In the genomic region with DNA sequence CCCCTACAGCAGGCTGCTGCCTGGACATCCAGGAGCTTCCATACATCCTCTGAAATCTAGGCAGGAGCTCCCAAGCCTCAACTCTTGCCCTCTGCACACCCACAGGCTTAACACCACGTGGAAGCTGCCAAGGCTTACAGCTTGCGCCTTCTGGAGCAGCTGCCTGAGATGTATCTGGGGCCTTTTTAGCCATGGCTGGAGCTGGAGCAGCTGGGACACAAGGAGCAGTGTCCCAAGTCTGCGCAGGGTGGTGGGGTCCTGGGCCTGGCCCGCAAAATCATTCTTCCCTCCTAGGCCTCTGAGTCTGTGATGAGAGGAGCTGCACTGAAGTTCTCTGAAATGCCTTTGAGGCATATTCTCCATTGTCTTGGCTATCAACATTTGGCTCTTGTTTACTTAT, we compare ENCODE assay signal across 34 cellular contexts.
A peak's percentile ranks its signal among the peaks of the same experiment; 100 is the strongest.
DNase-seq lines count a peak whose midpoint lies in the region; ATAC-seq, FAIRE-seq and TF ChIP-seq lines count a peak whose summit lies in the region.
"Had no signal": no experiment of that assay in that cellular context is flagged by ENCODE, and none has a peak within 500 bp of the region (broad histone marks: within the 10 kb centered on the region; RNA-seq: fewer than 3 reads in every experiment).

No MANE protein-coding gene starts in this region.

- no peak overlapping the region for H3K4me3 Mint-ChIP-seq in naive thymus-derived CD8-positive, alpha-beta T cell
- H3K4me3 Mint-ChIP-seq: activated B cell treated with CpG ODN at 0.5 μM for 24 hours; activated naive CD4-positive, alpha-beta T cell treated with anti-CD3 and anti-CD28 coated beads, Interleukin-2, amount 50 U/mL, for 24 hours; activated T-helper 1 cell treated with anti-CD3 and anti-CD28 coated beads, Interleukin-12 subunit alpha, Interleukin-12 subunit beta, Interleukin-2, Interleukin-4 antibody, amounts not matched to agents 30 ng/mL and 10 ng/mL and 1 ng/mL, durations not matched to agents 14 hours and 24 hours and 36 hours; dendritic cell treated with granulocyte-macrophage colony-stimulating factor and Interleukin-4, amounts not matched to agents 40 ng/mL and 50 ng/mL, for 4 days; HFFc6; mesothelial cell of epicardium had no signal

- no peak overlapping the region for H4K5ac ChIP-seq in H1 (ENCODE audit: insufficient read length, low read depth, low read length)

- H4K8ac ChIP-seq in H1 (ENCODE audit: extremely low read depth, insufficient read depth, low read length) (peak overlapping the region; percentile 29; the same call in 1 of the 2 replicates), trophoblast cell (ENCODE audit: low read depth, low read length) (no peak overlapping the region)

- TF ChIP-seq CTCF in H1 (IDR thresholded peaks at IDR 0.05; ENCODE audit: control extremely low read depth in 1 of 3, insufficient read depth in 1 of 3, low read depth in 1 of 3, low read length in 3 of 3): no peak

- CTCF ChIA-PET in H1 (lab: Charles Lee; ENCODE audit: partially characterized antibody): no interaction called here

- H4K20me1 ChIP-seq in H1 (replicated peaks in 1 of 2; ENCODE audit: control insufficient read depth in 1 of 2, insufficient read depth in 2 of 2, low read length in 2 of 2): no peaks in the 10 kb centered on the region
- H4K20me1 ChIP-seq: BLaER1 treated with 17β-estradiol and CSF1 and Interleukin-3, amounts not matched to agents 10 nM and 100 nM had no signal

- peaks cover 27% of the 10 kb centered on the region for H3K9me3 ChIP-seq in HUES6 (ENCODE audit: control insufficient read depth, insufficient read depth, low read depth, low read length)
- peaks cover 0 to 6% of the 10 kb centered on the region in 2 experiments; a peak in 2 of 4 replicates for H3K9me3 ChIP-seq in H1 (ENCODE audit: insufficient read depth in 2 of 2, low read depth in 1 of 2, low read length in 1 of 2)
- peaks cover 18% of the 10 kb centered on the region for H3K9me3 ChIP-seq in trophoblast cell (ENCODE audit: insufficient read depth, low read depth, low read length)
- no peaks in the 10 kb centered on the region for H3K9me3 ChIP-seq in MG63
- H3K9me3 ChIP-seq: Caco-2 had no signal

- H3K79me1 ChIP-seq in H1 (ENCODE audit: low read depth, low read length) (no peaks in the 10 kb centered on the region), trophoblast cell (ENCODE audit: low read length) (no peaks in the 10 kb centered on the region)

- H3K56ac ChIP-seq in H1 (replicated peaks; ENCODE audit: insufficient read length, low read depth, low read length): no peak overlapping the region

- H3K9me3 Mint-ChIP-seq in naive thymus-derived CD8-positive, alpha-beta T cell: peaks cover 1 to 35% (median 18%) of the 10 kb centered on the region in 9 donors
- H3K9me3 Mint-ChIP-seq: activated T-helper 1 cell treated with anti-CD3 and anti-CD28 coated beads, Interleukin-12 subunit alpha, Interleukin-12 subunit beta, Interleukin-2, Interleukin-4 antibody, amounts not matched to agents 30 ng/mL and 10 ng/mL and 1 ng/mL, durations not matched to agents 14 hours and 24 hours and 36 hours had no signal

- no peak for TF ChIP-seq POLR2A in H1 (IDR thresholded peaks at IDR 0.05; ENCODE audit: control extremely low read depth in 1 of 2, low read depth in 2 of 2, low read length in 2 of 2)

- peak overlapping the region; percentile 34 for H3K9ac ChIP-seq in HUES6 (ENCODE audit: low read length)
- H3K9ac ChIP-seq in H1 (replicated peaks in 1 of 4; ENCODE audit: extremely low read depth in 1 of 4, low read depth in 3 of 4, low read length in 3 of 4): no peak overlapping the region
- H3K9ac ChIP-seq in trophoblast cell (ENCODE audit: low read length): no peak overlapping the region
- H3K9ac ChIP-seq: BLaER1 treated with 17β-estradiol and CSF1 and Interleukin-3, amounts not matched to agents 10 nM and 100 nM had no signal

- peaks cover 0 to 17% (median 2%) of the 10 kb centered on the region in 3 donors for H3K36me3 Mint-ChIP-seq in naive thymus-derived CD8-positive, alpha-beta T cell
- H3K36me3 Mint-ChIP-seq: mesothelial cell of epicardium had no signal

- 70% methylated on average over 4 of the region's 4 CpGs; no CpG with 5 or more reads in 1 of the 2 experiments for WGBS in H1 (ENCODE audit: extremely low coverage in 1 of 2, insufficient coverage in 1 of 2, insufficient read length in 1 of 2, insufficient replicate concordance in 2 of 2, low coverage in 1 of 2, low lambda C conversion rate in 2 of 2, missing lambda C conversion rate in 1 of 2), 2 experiments
- no CpG with 5 or more reads among the region's 4 CpGs for WGBS in trophoblast cell (ENCODE audit: extremely low coverage, insufficient coverage, insufficient read length)

- H3K18ac ChIP-seq in H1 (ENCODE audit: extremely low read depth, low read length) (peak overlapping the region; percentile 78), trophoblast cell (ENCODE audit: low read length) (no peak overlapping the region)

- H2BK12ac ChIP-seq in H1 (ENCODE audit: low read depth, low read length) (peak overlapping the region; percentile 99), trophoblast cell (ENCODE audit: low read length) (no peak overlapping the region)

- H3K36me3 ChIP-seq in HUES6 (ENCODE audit: control insufficient read depth, insufficient read depth, low read length) (no peaks in the 10 kb centered on the region), H1 (ENCODE audit: control insufficient read depth in 2 of 4, insufficient read depth in 4 of 4, low read length in 3 of 4) (no peaks in the 10 kb centered on the region), trophoblast cell (ENCODE audit: control insufficient read depth in 1 of 2, insufficient read depth in 2 of 2, low read length in 2 of 2) (no peaks in the 10 kb centered on the region), MG63 (no peaks in the 10 kb centered on the region)
- H3K36me3 ChIP-seq: BLaER1 treated with 17β-estradiol and CSF1 and Interleukin-3, amounts not matched to agents 10 nM and 100 nM; cardiac muscle cell; esophagus squamous epithelium had no signal

- no peak for TF ChIP-seq EP300 in H1 (IDR thresholded peaks at IDR 0.05; ENCODE audit: borderline replicate concordance in 1 of 2, low read depth in 2 of 2, low read length in 2 of 2)

- H2AK5ac ChIP-seq in H1 (ENCODE audit: low read depth, low read length): peak overlapping the region; percentile 55; the same call in 1 of the 2 replicates
- H2AK5ac ChIP-seq in trophoblast cell (ENCODE audit: low read length): no peak overlapping the region

- no peak overlapping the region for H4K12ac ChIP-seq in trophoblast cell (ENCODE audit: low read depth, low read length)

- TF ChIP-seq RAD21 in H1 (IDR thresholded peaks at IDR 0.05 in 1 of 2, conservative IDR thresholded peaks at IDR 0.05 in 1 of 2; ENCODE audit: low read depth in 2 of 2, low read length in 2 of 2): no peak

- POLR2A ChIA-PET in H1 (lab: Charles Lee; ENCODE audit: partially characterized antibody): interaction anchor here (0.6 to 1.3 kb wide), 3 partner anchors 9 to 255 kb away, joined by 3 to 4 read pairs (median 3); a partner anchor contains a TSS
- POLR2A ChIA-PET in naive thymus-derived CD8-positive, alpha-beta T cell (lab: Charles Lee): no interaction called here

- no peaks in the 10 kb centered on the region for H3K23me2 ChIP-seq in H1 (ENCODE audit: low read depth, low read length)

- no peaks in the 10 kb centered on the region for H3K27me3 ChIP-seq in HUES6 (ENCODE audit: control insufficient read depth, insufficient read depth, low read length)
- H3K27me3 ChIP-seq in H1 (replicated peaks in 1 of 4; ENCODE audit: control insufficient read depth in 3 of 4, extremely low read depth in 1 of 4, insufficient read depth in 3 of 4, low read length in 3 of 4): no peaks in the 10 kb centered on the region
- no peaks in the 10 kb centered on the region for H3K27me3 ChIP-seq in trophoblast cell (ENCODE audit: insufficient read depth, low read length)
- no peaks in the 10 kb centered on the region for H3K27me3 ChIP-seq in MG63
- H3K27me3 ChIP-seq: BLaER1 treated with 17β-estradiol and CSF1 and Interleukin-3, amounts not matched to agents 10 nM and 100 nM; cardiac muscle cell had no signal

- no peak overlapping the region for H3K27ac Mint-ChIP-seq in naive thymus-derived CD8-positive, alpha-beta T cell
- H3K27ac Mint-ChIP-seq: activated B cell treated with CpG ODN at 0.5 μM for 24 hours; activated naive CD4-positive, alpha-beta T cell treated with anti-CD3 and anti-CD28 coated beads, Interleukin-2, amount 50 U/mL, for 24 hours; activated T-helper 1 cell treated with anti-CD3 and anti-CD28 coated beads, Interleukin-12 subunit alpha, Interleukin-12 subunit beta, Interleukin-2, Interleukin-4 antibody, amounts not matched to agents 30 ng/mL and 10 ng/mL and 1 ng/mL, durations not matched to agents 14 hours and 24 hours and 36 hours; dendritic cell treated with granulocyte-macrophage colony-stimulating factor and Interleukin-4, amounts not matched to agents 40 ng/mL and 50 ng/mL, for 4 days; HFFc6; mesothelial cell of epicardium had no signal

- H2BK5ac ChIP-seq in H1 (ENCODE audit: low read depth, low read length) (peak overlapping the region; percentile 77; the same call in 1 of the 2 replicates), trophoblast cell (ENCODE audit: low read depth, low read length, poor library complexity) (no peak overlapping the region)

- H3K79me2 ChIP-seq in H1 (ENCODE audit: control insufficient read depth in 1 of 2, insufficient read depth in 2 of 2, low read length in 2 of 2) (no peaks in the 10 kb centered on the region), trophoblast cell (ENCODE audit: control insufficient read depth, insufficient read depth, low read length, poor library complexity) (no peaks in the 10 kb centered on the region)

- H3K23ac ChIP-seq in H1 (ENCODE audit: insufficient read length) (no peak overlapping the region), trophoblast cell (ENCODE audit: low read length) (no peak overlapping the region)

- ATAC-seq in naive thymus-derived CD8-positive, alpha-beta T cell: no peak
- no peak for ATAC-seq in GM21786 (IDR thresholded peaks at IDR 0.05; ENCODE audit: unreplicated experiment)
- ATAC-seq: left ventricle myocardium superior had no signal

- H3K4me3 ChIP-seq in HUES6 (ENCODE audit: low read depth, low read length) (no peak overlapping the region), H1 (ENCODE audit: extremely low read depth in 1 of 4, insufficient read depth in 2 of 4, low read depth in 3 of 4, low read length in 4 of 4) (no peak overlapping the region), trophoblast cell (ENCODE audit: low read depth, low read length) (no peak overlapping the region), MG63 (no peak overlapping the region)
- H3K4me3 ChIP-seq: BLaER1 treated with 17β-estradiol and CSF1 and Interleukin-3, amounts not matched to agents 10 nM and 100 nM; cardiac muscle cell; esophagus squamous epithelium; smooth muscle cell had no signal

- H3K27ac ChIP-seq in HUES6 (ENCODE audit: low read depth, low read length) (peak overlapping the region; percentile 68; the same call in 1 of the 2 replicates), H1 (ENCODE audit: low read depth, low read length) (no peak overlapping the region), trophoblast cell (ENCODE audit: low read depth, low read length) (no peak overlapping the region)
- H3K27ac ChIP-seq: BLaER1 treated with 17β-estradiol and CSF1 and Interleukin-3, amounts not matched to agents 10 nM and 100 nM; cardiac muscle cell had no signal

- peaks cover 0 to 5% (median 2%) of the 10 kb centered on the region in 4 donors for H3K4me1 Mint-ChIP-seq in naive thymus-derived CD8-positive, alpha-beta T cell
- H3K4me1 Mint-ChIP-seq: activated B cell treated with CpG ODN at 0.5 μM for 24 hours; activated naive CD4-positive, alpha-beta T cell treated with anti-CD3 and anti-CD28 coated beads, Interleukin-2, amount 50 U/mL, for 24 hours; naive B cell had no signal

- no peak for FAIRE-seq in H1 (lab: Jason Lieb, UNC)
- FAIRE-seq: endometrium, RCC 7860 had no signal

- peaks cover 47% of the 10 kb centered on the region for H3K4me1 ChIP-seq in HUES6 (ENCODE audit: control insufficient read depth, insufficient read depth, low read length)
- peaks cover 5 to 25% (median 15%) of the 10 kb centered on the region in 4 experiments; a peak in 6 of 7 replicates for H3K4me1 ChIP-seq in H1 (replicated peaks in 1 of 4; ENCODE audit: control insufficient read depth in 3 of 4, insufficient read depth in 4 of 4, low read length in 3 of 4)
- H3K4me1 ChIP-seq in trophoblast cell (ENCODE audit: control insufficient read depth in 1 of 2, insufficient read depth in 2 of 2, low read length in 2 of 2): peaks cover 14 to 22% of the 10 kb centered on the region in 2 experiments

- peak overlapping the region; percentile 88; the same call in 1 of the 2 replicates for H2BK20ac ChIP-seq in H1 (ENCODE audit: low read length)

- no peak overlapping the region for H3K4ac ChIP-seq in H1 (replicated peaks; ENCODE audit: insufficient read length, low read depth, low read length)
- H3K4ac ChIP-seq in trophoblast cell (ENCODE audit: low read depth, low read length): no peak overlapping the region

- H2BK120ac ChIP-seq in H1 (replicated peaks; ENCODE audit: low read depth, low read length) (peak overlapping the region; percentile 3), trophoblast cell (ENCODE audit: insufficient read depth, low read length, poor library complexity) (no peak overlapping the region)

- DNase-seq in ELF-1 (ENCODE audit: low read depth, low spot score) (peak; percentile 63), H1 (ENCODE audit: low read depth in 1 of 2, low spot score in 2 of 2) (peak in 1 of 2 experiments; percentile 53), trophoblast cell (no peak), MG63 (no peak), activated gamma-delta T cell (lab: John Stamatoyannopoulos, UW) (no peak)
- DNase-seq in naive thymus-derived CD8-positive, alpha-beta T cell: no peak
- DNase-seq: activated B cell treated with CpG ODN at 0.5 μM for 24 hours; anterior cingulate cortex; esophagus squamous epithelium; foreskin melanocyte; HFFc6; hippocampal formation; IMR-90; left ventricle myocardium superior; naive B cell; NCI-H1048; NCI-H1694 treated with DMSO at 0.1 percent for 48 hours; NCI-H2171; NCI-H510A treated with DMSO at 0.1 percent for 48 hours; retina; stimulated activated CD4-positive, alpha-beta T cell treated with anti-CD3 and anti-CD28 coated beads, Interleukin-2, amount 100 ng/mL, for 24 hours; T1000 had no signal

- peaks cover 0 to 8% (median 0%) of the 10 kb centered on the region in 5 donors for H3K27me3 Mint-ChIP-seq in naive thymus-derived CD8-positive, alpha-beta T cell
- H3K27me3 Mint-ChIP-seq: activated naive CD4-positive, alpha-beta T cell treated with anti-CD3 and anti-CD28 coated beads, Interleukin-2, amount 50 U/mL, for 24 hours; dendritic cell treated with granulocyte-macrophage colony-stimulating factor and Interleukin-4, amounts not matched to agents 40 ng/mL and 50 ng/mL, for 4 days had no signal

- H4K91ac ChIP-seq in H1 (replicated peaks; ENCODE audit: insufficient read length, low read length) (peak overlapping the region; percentile 75), trophoblast cell (ENCODE audit: low read depth, low read length) (peak overlapping the region; percentile 36)

- H2AFZ ChIP-seq in H1 (ENCODE audit: low read length): no peak overlapping the region
- H2AFZ ChIP-seq in trophoblast cell (ENCODE audit: insufficient read depth, low read length, poor library complexity): no peak overlapping the region

- H3K14ac ChIP-seq in H1 (ENCODE audit: insufficient read length) (no peak overlapping the region), trophoblast cell (ENCODE audit: low read length) (no peak overlapping the region)

- H2BK15ac ChIP-seq in H1 (ENCODE audit: low read length): no peak overlapping the region

- H3K4me2 ChIP-seq in H1 (ENCODE audit: insufficient read depth in 1 of 2, low read depth in 2 of 2, low read length in 2 of 2) (peak overlapping the region in 1 of 2 experiments; percentile 15; a peak in 1 of 4 replicates), trophoblast cell (ENCODE audit: low read length) (no peak overlapping the region)
- H3K4me2 ChIP-seq: smooth muscle cell had no signal
